1 cellular context compared by ENCODE assay signal in the genomic region with DNA sequence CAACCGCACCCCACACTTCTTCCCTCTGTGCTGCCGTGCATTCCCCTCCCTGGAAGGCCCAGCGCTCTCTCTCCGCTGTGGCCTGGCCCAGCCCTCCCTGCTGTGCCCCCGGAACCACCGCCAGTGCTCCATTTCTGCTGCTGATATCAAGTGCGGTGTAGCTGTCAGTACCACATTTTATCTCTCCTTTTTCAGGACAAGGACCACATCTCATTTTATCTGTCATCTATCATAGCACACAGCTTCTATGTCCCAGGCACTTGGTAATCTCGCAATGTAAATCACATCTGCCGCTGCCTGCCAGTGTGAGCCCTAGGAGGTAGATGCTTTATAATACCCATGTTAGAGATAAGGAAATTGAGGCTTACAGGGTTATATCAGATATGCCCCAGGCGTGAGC.
A peak's percentile ranks its signal among the peaks of the same experiment; 100 is the strongest.
TF ChIP-seq lines count a peak whose summit lies in the region.

No MANE protein-coding gene starts in this region.

TF ChIP-seq in K562, 482 proteins besides CTCF, POLR2A, EP300 and RAD21 (continued from another document and continues in another):
- TF ChIP-seq, protein P1, sequence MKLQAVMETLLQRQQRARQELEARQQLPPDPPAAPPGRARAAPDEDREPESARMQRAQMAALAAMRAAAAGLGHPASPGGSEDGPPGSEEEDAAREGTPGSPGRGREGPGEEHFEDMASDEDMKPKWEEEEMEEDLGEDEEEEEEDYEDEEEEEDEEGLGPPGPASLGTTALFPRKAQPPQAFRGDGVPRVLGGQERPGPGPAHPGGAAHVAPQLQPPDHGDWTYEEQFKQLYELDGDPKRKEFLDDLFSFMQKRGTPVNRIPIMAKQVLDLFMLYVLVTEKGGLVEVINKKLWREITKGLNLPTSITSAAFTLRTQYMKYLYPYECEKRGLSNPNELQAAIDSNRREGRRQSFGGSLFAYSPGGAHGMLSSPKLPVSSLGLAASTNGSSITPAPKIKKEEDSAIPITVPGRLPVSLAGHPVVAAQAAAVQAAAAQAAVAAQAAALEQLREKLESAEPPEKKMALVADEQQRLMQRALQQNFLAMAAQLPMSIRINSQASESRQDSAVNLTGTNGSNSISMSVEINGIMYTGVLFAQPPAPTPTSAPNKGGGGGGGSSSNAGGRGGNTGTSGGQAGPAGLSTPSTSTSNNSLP (IDR thresholded peaks at IDR 0.05; ENCODE audit: borderline replicate concordance, low read depth, low read length) = no peak
- TF ChIP-seq MAZ (CRISPR knock-in tag; conservative IDR thresholded peaks at IDR 0.05 in 1 of 2, IDR thresholded peaks at IDR 0.05 in 1 of 2) (peak in 1 of 2 experiments; percentile 61; a peak in 2 of 4 replicates), STAG1 (CRISPR knock-in tag; IDR thresholded peaks at IDR 0.05; ENCODE audit: borderline replicate concordance) (no peak), SMARCA4 (IDR thresholded peaks at IDR 0.05) (peak; percentile 54; the same call in 1 of the 2 replicates), NFRKB (IDR thresholded peaks at IDR 0.05; ENCODE audit: low read depth) (no peak), CTBP1 (IDR thresholded peaks at IDR 0.05; ENCODE audit: borderline replicate concordance) (peak; percentile 58; the same call in 1 of the 2 replicates), KLF10 (CRISPR knock-in tag; IDR thresholded peaks at IDR 0.05) (no peak), SIN3A (IDR thresholded peaks at IDR 0.05; ENCODE audit: borderline replicate concordance in 2 of 2, control insufficient read depth in 1 of 2, low read depth in 2 of 2, low read length in 2 of 2) (no peak), POLR3G (IDR thresholded peaks at IDR 0.05; ENCODE audit: extremely low read depth, insufficient read length, insufficient replicate concordance) (no peak), NONO (IDR thresholded peaks at IDR 0.05; ENCODE audit: low read depth in 2 of 2, low read length in 1 of 2) (no peak), ERF (CRISPR knock-in tag; IDR thresholded peaks at IDR 0.05) (no peak), NCOA1 (IDR thresholded peaks at IDR 0.05; ENCODE audit: low read depth) (no peak), ZNF592 (IDR thresholded peaks at IDR 0.05) (no peak), NCOR1 (IDR thresholded peaks at IDR 0.05) (peak; percentile 73), KDM2B (CRISPR knock-in tag; IDR thresholded peaks at IDR 0.05) (no peak), RCOR1 (IDR thresholded peaks at IDR 0.05; ENCODE audit: borderline replicate concordance in 1 of 2, low read depth in 2 of 2, low read length in 2 of 2) (peak in 1 of 2 experiments; percentile 78; a peak in 2 of 4 replicates), ARNT (IDR thresholded peaks at IDR 0.05) (no peak), PHF21A (IDR thresholded peaks at IDR 0.05; ENCODE audit: borderline replicate concordance, low read depth) (no peak), ZNF766 (CRISPR knock-in tag; conservative IDR thresholded peaks at IDR 0.05) (peak; percentile 52; the same call in 1 of the 2 replicates), HINFP (tag; conservative IDR thresholded peaks at IDR 0.05; ENCODE audit: low read depth) (no peak), DPF2 (IDR thresholded peaks at IDR 0.05) (peak; percentile 58; the same call in 1 of the 2 replicates), GATA2 (CRISPR knock-in tag; IDR thresholded peaks at IDR 0.05) (peak; percentile 59), KAT8 (IDR thresholded peaks at IDR 0.05; ENCODE audit: low read depth) (no peak), TFAM (CRISPR knock-in tag; conservative IDR thresholded peaks at IDR 0.05) (no peak), ZBTB7A (IDR thresholded peaks at IDR 0.05; ENCODE audit: borderline replicate concordance, control insufficient read depth, low read depth, low read length) (no peak), PKNOX1 (IDR thresholded peaks at IDR 0.05) (peak; percentile 68), POLR2B (IDR thresholded peaks at IDR 0.05; ENCODE audit: low read depth, partially characterized antibody) (no peak), ZNF586 (CRISPR knock-in tag; conservative IDR thresholded peaks at IDR 0.05) (no peak), KDM1A (IDR thresholded peaks at IDR 0.05) (peak; percentile 64 to 66; a peak in 3 of 4 replicates), TAF15 (IDR thresholded peaks at IDR 0.05; ENCODE audit: low read depth, low read length) (no peak), TCF3 (CRISPR knock-in tag; IDR thresholded peaks at IDR 0.05) (peak; percentile 74), KLF16 (IDR thresholded peaks at IDR 0.05) (peak; percentile 88), RBM34 (IDR thresholded peaks at IDR 0.05; ENCODE audit: borderline replicate concordance, insufficient read depth, low read length) (no peak), SNRNP70 (optimal IDR thresholded peaks at IDR 0.05; ENCODE audit: low read depth, low read length) (no peak), NR2C1 (IDR thresholded peaks at IDR 0.05) (no peak), NR2C1 (tag; IDR thresholded peaks at IDR 0.05) (no peak), LARP7 (IDR thresholded peaks at IDR 0.05) (no peak), ZKSCAN8 (CRISPR knock-in tag; IDR thresholded peaks at IDR 0.05) (no peak)
- TF ChIP-seq, protein P2, sequence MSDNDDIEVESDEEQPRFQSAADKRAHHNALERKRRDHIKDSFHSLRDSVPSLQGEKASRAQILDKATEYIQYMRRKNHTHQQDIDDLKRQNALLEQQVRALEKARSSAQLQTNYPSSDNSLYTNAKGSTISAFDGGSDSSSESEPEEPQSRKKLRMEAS (CRISPR knock-in tag; IDR thresholded peaks at IDR 0.05) = no peak
- TF ChIP-seq, protein P3, sequence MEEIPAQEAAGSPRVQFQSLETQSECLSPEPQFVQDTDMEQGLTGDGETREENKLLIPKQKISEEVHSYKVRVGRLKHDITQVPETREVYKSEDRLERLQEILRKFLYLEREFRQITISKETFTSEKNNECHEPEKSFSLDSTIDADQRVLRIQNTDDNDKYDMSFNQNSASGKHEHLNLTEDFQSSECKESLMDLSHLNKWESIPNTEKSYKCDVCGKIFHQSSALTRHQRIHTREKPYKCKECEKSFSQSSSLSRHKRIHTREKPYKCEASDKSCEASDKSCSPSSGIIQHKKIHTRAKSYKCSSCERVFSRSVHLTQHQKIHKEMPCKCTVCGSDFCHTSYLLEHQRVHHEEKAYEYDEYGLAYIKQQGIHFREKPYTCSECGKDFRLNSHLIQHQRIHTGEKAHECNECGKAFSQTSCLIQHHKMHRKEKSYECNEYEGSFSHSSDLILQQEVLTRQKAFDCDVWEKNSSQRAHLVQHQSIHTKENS (CRISPR knock-in tag; IDR thresholded peaks at IDR 0.05) = no peak
- TF ChIP-seq, protein P4, sequence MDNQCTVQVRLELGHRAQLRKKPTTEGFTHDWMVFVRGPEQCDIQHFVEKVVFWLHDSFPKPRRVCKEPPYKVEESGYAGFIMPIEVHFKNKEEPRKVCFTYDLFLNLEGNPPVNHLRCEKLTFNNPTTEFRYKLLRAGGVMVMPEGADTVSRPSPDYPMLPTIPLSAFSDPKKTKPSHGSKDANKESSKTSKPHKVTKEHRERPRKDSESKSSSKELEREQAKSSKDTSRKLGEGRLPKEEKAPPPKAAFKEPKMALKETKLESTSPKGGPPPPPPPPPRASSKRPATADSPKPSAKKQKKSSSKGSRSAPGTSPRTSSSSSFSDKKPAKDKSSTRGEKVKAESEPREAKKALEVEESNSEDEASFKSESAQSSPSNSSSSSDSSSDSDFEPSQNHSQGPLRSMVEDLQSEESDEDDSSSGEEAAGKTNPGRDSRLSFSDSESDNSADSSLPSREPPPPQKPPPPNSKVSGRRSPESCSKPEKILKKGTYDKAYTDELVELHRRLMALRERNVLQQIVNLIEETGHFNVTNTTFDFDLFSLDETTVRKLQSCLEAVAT (IDR thresholded peaks at IDR 0.05) = no peak
- TF ChIP-seq, protein P5, sequence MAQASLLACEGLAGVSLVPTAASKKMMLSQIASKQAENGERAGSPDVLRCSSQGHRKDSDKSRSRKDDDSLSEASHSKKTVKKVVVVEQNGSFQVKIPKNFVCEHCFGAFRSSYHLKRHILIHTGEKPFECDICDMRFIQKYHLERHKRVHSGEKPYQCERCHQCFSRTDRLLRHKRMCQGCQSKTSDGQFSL (CRISPR knock-in tag; IDR thresholded peaks at IDR 0.05) = no peak
- TF ChIP-seq, protein P5 (tag; IDR thresholded peaks at IDR 0.05) = no peak
- TF ChIP-seq, protein P6, sequence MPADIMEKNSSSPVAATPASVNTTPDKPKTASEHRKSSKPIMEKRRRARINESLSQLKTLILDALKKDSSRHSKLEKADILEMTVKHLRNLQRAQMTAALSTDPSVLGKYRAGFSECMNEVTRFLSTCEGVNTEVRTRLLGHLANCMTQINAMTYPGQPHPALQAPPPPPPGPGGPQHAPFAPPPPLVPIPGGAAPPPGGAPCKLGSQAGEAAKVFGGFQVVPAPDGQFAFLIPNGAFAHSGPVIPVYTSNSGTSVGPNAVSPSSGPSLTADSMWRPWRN (IDR thresholded peaks at IDR 0.05; ENCODE audit: low read depth) = peak; percentile 46; the same call in 1 of the 2 replicates
- TF ChIP-seq, protein P7, sequence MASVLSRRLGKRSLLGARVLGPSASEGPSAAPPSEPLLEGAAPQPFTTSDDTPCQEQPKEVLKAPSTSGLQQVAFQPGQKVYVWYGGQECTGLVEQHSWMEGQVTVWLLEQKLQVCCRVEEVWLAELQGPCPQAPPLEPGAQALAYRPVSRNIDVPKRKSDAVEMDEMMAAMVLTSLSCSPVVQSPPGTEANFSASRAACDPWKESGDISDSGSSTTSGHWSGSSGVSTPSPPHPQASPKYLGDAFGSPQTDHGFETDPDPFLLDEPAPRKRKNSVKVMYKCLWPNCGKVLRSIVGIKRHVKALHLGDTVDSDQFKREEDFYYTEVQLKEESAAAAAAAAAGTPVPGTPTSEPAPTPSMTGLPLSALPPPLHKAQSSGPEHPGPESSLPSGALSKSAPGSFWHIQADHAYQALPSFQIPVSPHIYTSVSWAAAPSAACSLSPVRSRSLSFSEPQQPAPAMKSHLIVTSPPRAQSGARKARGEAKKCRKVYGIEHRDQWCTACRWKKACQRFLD (CRISPR knock-in tag; IDR thresholded peaks at IDR 0.05) = peak; percentile 24; the same call in 1 of the 2 replicates
- TF ChIP-seq, protein P8, sequence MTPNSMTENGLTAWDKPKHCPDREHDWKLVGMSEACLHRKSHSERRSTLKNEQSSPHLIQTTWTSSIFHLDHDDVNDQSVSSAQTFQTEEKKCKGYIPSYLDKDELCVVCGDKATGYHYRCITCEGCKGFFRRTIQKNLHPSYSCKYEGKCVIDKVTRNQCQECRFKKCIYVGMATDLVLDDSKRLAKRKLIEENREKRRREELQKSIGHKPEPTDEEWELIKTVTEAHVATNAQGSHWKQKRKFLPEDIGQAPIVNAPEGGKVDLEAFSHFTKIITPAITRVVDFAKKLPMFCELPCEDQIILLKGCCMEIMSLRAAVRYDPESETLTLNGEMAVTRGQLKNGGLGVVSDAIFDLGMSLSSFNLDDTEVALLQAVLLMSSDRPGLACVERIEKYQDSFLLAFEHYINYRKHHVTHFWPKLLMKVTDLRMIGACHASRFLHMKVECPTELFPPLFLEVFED (CRISPR knock-in tag; conservative IDR thresholded peaks at IDR 0.05) = no peak
